In genomic region chr19:15195987-15196682, GRCh38 we compare ENCODE assay signal across 10 cellular contexts. TPM values are rescaled to one million over a fixed set of nuclear protein-coding genes. Genes with fewer than 3 reads are reported as not detected.
DNase-seq lines count a peak whose midpoint lies in the region; TF ChIP-seq lines count a peak whose summit lies in the region.
"Had no signal": no experiment of that assay in that cellular context is flagged by ENCODE, and none has a peak within 500 bp of the region (broad histone marks: within the 10 kb centered on the region; RNA-seq: fewer than 3 reads in every experiment).

No MANE protein-coding gene starts in this region.

- H3K23ac ChIP-seq in trophoblast cell (ENCODE audit: low read length) = no peak overlapping the region

- peak overlapping the region; percentile 85 for H3K4me2 ChIP-seq in trophoblast cell (ENCODE audit: low read length)

- peaks cover 3% of the 10 kb centered on the region for H3K9me3 ChIP-seq in trophoblast cell (ENCODE audit: insufficient read depth, low read depth, low read length)

- H4K12ac ChIP-seq in trophoblast cell (ENCODE audit: low read depth, low read length) = no peak overlapping the region

- no peak overlapping the region for H3K14ac ChIP-seq in trophoblast cell (ENCODE audit: low read length)

- WGBS in trophoblast cell (ENCODE audit: extremely low coverage, insufficient coverage, insufficient read length) = no CpG with 5 or more reads among the region's 34 CpGs

- no peak overlapping the region for H4K8ac ChIP-seq in trophoblast cell (ENCODE audit: low read depth, low read length)

- H3K4ac ChIP-seq in trophoblast cell (ENCODE audit: low read depth, low read length) = no peak overlapping the region

- H3K79me1 ChIP-seq in trophoblast cell (ENCODE audit: low read length) = peaks cover 6% of the 10 kb centered on the region

- DNase-seq in Daoy (ENCODE audit: low read depth) (peak; percentile 60), NCI-H2029 (lab: John Stamatoyannopoulos, UW) (peak; percentile 74), epithelial cell of esophagus (ENCODE audit: low read depth) (peak; percentile 97), trophoblast cell (peak; percentile 94 to 95), glomerular visceral epithelial cell (ENCODE audit: extremely low spot score) (no peak), C1 segment of cervical spinal cord (lab: John Stamatoyannopoulos, UW) (no peak), GOT3 (lab: John Stamatoyannopoulos, UW) (no peak), NCI-H1694 treated with DMSO at 0.1 percent for 48 hours (lab: John Stamatoyannopoulos, UW) (no peak)
- DNase-seq: activated naive CD4-positive, alpha-beta T cell had no signal

- H2AFZ ChIP-seq in trophoblast cell (ENCODE audit: insufficient read depth, low read length, poor library complexity) = no peak overlapping the region

- no peaks in the 10 kb centered on the region for H3K27me3 ChIP-seq in trophoblast cell (ENCODE audit: insufficient read depth, low read length)

- H3K79me2 ChIP-seq in trophoblast cell (ENCODE audit: control insufficient read depth, insufficient read depth, low read length, poor library complexity) = peaks cover 4% of the 10 kb centered on the region

- H2BK5ac ChIP-seq in trophoblast cell (ENCODE audit: low read depth, low read length, poor library complexity) = no peak overlapping the region

- peak overlapping the region; percentile 41 for H3K27ac ChIP-seq in trophoblast cell (ENCODE audit: low read depth, low read length)
- H3K27ac ChIP-seq: HL-60 had no signal

- peak overlapping the region; percentile 25 for H3K4me3 ChIP-seq in epithelial cell of esophagus (ENCODE audit: low read length)
- peak overlapping the region; percentile 61 for H3K4me3 ChIP-seq in trophoblast cell (ENCODE audit: low read depth, low read length)

- H3K4me1 ChIP-seq in trophoblast cell (ENCODE audit: control insufficient read depth in 1 of 2, insufficient read depth in 2 of 2, low read length in 2 of 2) = peaks cover 0 to 13% of the 10 kb centered on the region in 2 experiments

- no peak overlapping the region for H4K91ac ChIP-seq in trophoblast cell (ENCODE audit: low read depth, low read length)

- no peak overlapping the region for H2BK12ac ChIP-seq in trophoblast cell (ENCODE audit: low read length)

- no peak for TF ChIP-seq CTCF in epithelial cell of esophagus (IDR thresholded peaks at IDR 0.05; ENCODE audit: insufficient read depth, low read depth, low read length, missing control alignments)

- H3K9ac ChIP-seq in trophoblast cell (ENCODE audit: low read length) = no peak overlapping the region

- H3K36me3 ChIP-seq in trophoblast cell (ENCODE audit: control insufficient read depth in 1 of 2, insufficient read depth in 2 of 2, low read length in 2 of 2) = peaks cover 29 to 34% of the 10 kb centered on the region in 2 experiments

- H2BK120ac ChIP-seq in trophoblast cell (ENCODE audit: insufficient read depth, low read length, poor library complexity) = no peak overlapping the region

- H2AK5ac ChIP-seq in trophoblast cell (ENCODE audit: low read length) = no peak overlapping the region

- no peak overlapping the region for H3K18ac ChIP-seq in trophoblast cell (ENCODE audit: low read length)

RNA-seq across cellular contexts. Expression of gene NOTCH3, which starts 4.7 kb away (rescaled TPM):
- 0.97 and 1.0 TPM in 2 replicates for total RNA-seq in Daoy (2014; rRNA removed; shearing (Covaris generic))
- 34.4 and 37.9 TPM in 2 replicates for polyA plus RNA-seq in trophoblast cell (2013)

RNA-seq across cellular contexts. Expression of gene EPHX3, which starts 36.1 kb away (rescaled TPM):
- 0.11 TPM in 1 of 2 replicates, not detected in the other for total RNA-seq in Daoy (2014; rRNA removed; shearing (Covaris generic))
- polyA plus RNA-seq in trophoblast cell (2013) = 4.4 and 4.7 TPM in 2 replicates

Comparison
In these comparisons a context has a peak if more than half of its experiments do, and no peak if none do; other contexts are left out.
1. DNase-seq: peak in Daoy (single experiment), NCI-H2029 (single experiment), epithelial cell of esophagus (single experiment) and trophoblast cell (2 of 2); none in glomerular visceral epithelial cell (single experiment), C1 segment of cervical spinal cord (0 of 14), GOT3 (single experiment) and NCI-H1694 treated with DMSO at 0.1 percent for 48 hours (single experiment).